ENCODE assay signal across 19 cellular contexts in genomic region chr13:97630725-97631124, GRCh38.
DNase-seq lines count a peak whose midpoint lies in the region; ATAC-seq lines count a peak whose summit lies in the region.
"Had no signal": no experiment of that assay in that cellular context is flagged by ENCODE, and none has a peak within 500 bp of the region (broad histone marks: within the 10 kb centered on the region; RNA-seq: fewer than 3 reads in every experiment).

No MANE protein-coding gene starts in this region.

- ATAC-seq in HG03175 (IDR thresholded peaks at IDR 0.05; ENCODE audit: unreplicated experiment) (peak; percentile 24), HG02623 (IDR thresholded peaks at IDR 0.05; ENCODE audit: unreplicated experiment) (no peak), GM18498 (IDR thresholded peaks at IDR 0.05; ENCODE audit: unreplicated experiment) (no peak)

- DNase-seq in DMS53 (lab: John Stamatoyannopoulos, UW) (peak; percentile 7), DMS53 treated with DMSO at 0.1 percent for 48 hours (lab: John Stamatoyannopoulos, UW; ENCODE audit: unreplicated experiment) (no peak), iris pigment epithelial cell (ENCODE audit: low read depth) (peak; percentile 5), germinal center (ENCODE audit: low spot score) (no peak), islet precursor cell (no peak)
- DNase-seq: COR-L47, GF-D8, GM23248, MM.1S, NCI-H1092 treated with DMSO at 0.1 percent for 48 hours, NCI-H146, NCI-H2081, NCI-H2171 treated with DMSO at 0.1 percent for 48 hours, NCI-H446 treated with DMSO at 0.1 percent for 48 hours, NCI-H69, SK-N-SH had no signal

Comparison
In these comparisons a context has a peak if more than half of its experiments do, and no peak if none do; other contexts are left out.
1. DNase-seq: peak in DMS53 (single experiment) and iris pigment epithelial cell (single experiment); none in DMS53 treated with DMSO at 0.1 percent for 48 hours (single experiment), germinal center (single experiment) and islet precursor cell (single experiment).